Comparison of ENCODE assay signal across 1 cellular context in genomic region chr3:139329364-139329850, GRCh38.
TF ChIP-seq lines count a peak whose summit lies in the region.

No MANE protein-coding gene starts in this region.

TF ChIP-seq in H1, 55 proteins besides CTCF, POLR2A, EP300 and RAD21 (continued from another document):
- peak; percentile 37; the same call in 1 of the 2 replicates for TF ChIP-seq TBP (IDR thresholded peaks at IDR 0.05; ENCODE audit: low read depth, low read length)
- no peak for TF ChIP-seq CHD7 (IDR thresholded peaks at IDR 0.05; ENCODE audit: insufficient replicate concordance, low read length)
- 0 out of 2 replicates have a peak, but pooled peaks have one; percentile 14 for TF ChIP-seq RFX5 (IDR thresholded peaks at IDR 0.05; ENCODE audit: borderline replicate concordance, low read depth, low read length)
- TF ChIP-seq KDM5A (IDR thresholded peaks at IDR 0.05; ENCODE audit: low read length), result no peak
- TF ChIP-seq RXRA (IDR thresholded peaks at IDR 0.05; ENCODE audit: insufficient read depth, low read depth, low read length), result 0 out of 2 replicates have a peak, but pooled peaks have one; percentile 6
- no peak for TF ChIP-seq CHD1 (IDR thresholded peaks at IDR 0.05; ENCODE audit: low read depth, low read length)
- TF ChIP-seq GTF2F1 (IDR thresholded peaks at IDR 0.05; ENCODE audit: borderline replicate concordance, low read depth, low read length), result 0 out of 2 replicates have a peak, but pooled peaks have one; percentile 17
- no peak for TF ChIP-seq POU5F1 (IDR thresholded peaks at IDR 0.05; ENCODE audit: low read depth, low read length)
- TF ChIP-seq CBX5 (IDR thresholded peaks at IDR 0.05; ENCODE audit: low read depth, low read length), result no peak
- no peak for TF ChIP-seq ASH2L (IDR thresholded peaks at IDR 0.05; ENCODE audit: low read length)
